Comparison of ENCODE assay signal across 8 cellular contexts in the genomic region with DNA sequence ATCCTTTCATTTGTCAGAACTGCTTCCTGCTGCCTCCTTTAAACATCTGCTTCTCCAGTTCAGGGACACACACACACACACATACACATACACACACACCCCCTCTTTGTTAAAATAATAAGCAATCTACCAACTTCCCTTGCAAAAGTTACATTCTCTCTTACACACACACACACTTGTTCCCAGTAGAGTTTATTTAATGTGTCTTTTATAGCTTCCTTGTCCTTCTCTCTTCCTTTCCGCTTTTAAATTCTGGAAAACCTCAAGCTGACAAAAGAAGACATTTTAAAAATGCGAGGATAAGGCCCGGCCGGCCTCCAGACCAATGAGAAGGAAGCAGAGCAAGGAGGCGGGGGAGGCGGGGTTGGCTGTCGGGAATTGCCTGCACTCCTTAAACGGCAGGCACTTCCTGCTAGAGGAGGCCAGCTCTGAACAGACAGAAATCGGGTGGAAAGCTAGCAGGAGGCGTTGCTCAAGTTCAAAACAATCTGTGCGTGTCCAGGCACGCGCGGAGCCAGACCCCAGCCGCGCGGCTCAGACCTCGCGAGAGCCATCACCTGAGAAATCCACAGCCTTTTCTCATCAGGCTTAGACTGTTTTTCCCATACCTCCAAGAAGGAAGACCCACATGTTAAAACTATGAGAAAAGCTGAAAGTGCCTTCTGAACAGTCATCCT.
DNase-seq lines count a peak whose midpoint lies in the region; ATAC-seq and TF ChIP-seq lines count a peak whose summit lies in the region.

No MANE protein-coding gene starts in this region.

- H3K36me3 ChIP-seq in HUES48 (ENCODE audit: control insufficient read depth, insufficient read depth, low read length) (no peaks in the 10 kb centered on the region), Panc1 (ENCODE audit: control insufficient read depth, insufficient read depth, low read length) (no peaks in the 10 kb centered on the region), esophagus muscularis mucosa (no peaks in the 10 kb centered on the region), muscle layer of colon (ENCODE audit: insufficient read depth, low read length) (no peaks in the 10 kb centered on the region)

- BruUV-seq in Panc1 (replicated peaks; lab: Mats Ljungman, UMichigan) = no TSS peak

- H3K9ac ChIP-seq in HUES48 (ENCODE audit: low read depth, low read length) = peak overlapping the region; percentile 64
- H3K9ac ChIP-seq in muscle layer of colon (ENCODE audit: low read length) = peak overlapping the region; percentile 25

- no peak for TF ChIP-seq EP300 in esophagus muscularis mucosa (IDR thresholded peaks at IDR 0.05)

- intact Hi-C loops in Panc1 (cut with micrococcal nuclease; ENCODE audit: unreplicated experiment) = loop anchor here (5.0 kb wide), 1 partner anchor 99 kb away; the partner anchor contains the start of gene MAML2
- intact Hi-C loops in esophagus muscularis mucosa (cut with DNase I) = loop anchor here (10.0 kb wide), 1 partner anchor 188 kb away; no protein-coding TSS in a partner anchor

- CTCF ChIA-PET in Panc1 (lab: Charles Lee) = interaction anchor here (0.6 to 1.7 kb wide), 7 partner anchors 57 to 203 kb away, joined by 3 to 10 read pairs (median 4); partner anchors contain the start of gene MAML2

- in situ Hi-C loops in Panc1 (cut with HindIII; ENCODE audit: low pct_unique_long_range_greater_than_20kb, low sequenced_read_pairs) = no loop called here

- POLR2A ChIA-PET in Panc1 (lab: Charles Lee) = interaction anchor here (0.6 to 1.6 kb wide), 8 partner anchors 33 to 255 kb away, joined by 3 to 11 read pairs (median 6); partner anchors contain the start of gene CCDC82

- H3K4me1 ChIP-seq in HUES48 (ENCODE audit: control insufficient read depth, insufficient read depth, low read length) = peaks cover 27% of the 10 kb centered on the region
- H3K4me1 ChIP-seq in Panc1 (ENCODE audit: control insufficient read depth, insufficient read depth, low read length) = peaks cover 29% of the 10 kb centered on the region
- H3K4me1 ChIP-seq in esophagus muscularis mucosa = peaks cover 7 to 58% (median 52%) of the 10 kb centered on the region in 4 donors
- peaks cover 20% of the 10 kb centered on the region for H3K4me1 ChIP-seq in muscle layer of colon (ENCODE audit: insufficient read depth, low read length)

- no peak for TF ChIP-seq CTCF in Panc1 (IDR thresholded peaks at IDR 0.05)
- no peak for TF ChIP-seq CTCF in esophagus muscularis mucosa (IDR thresholded peaks at IDR 0.05)

- H3K27ac ChIP-seq in HUES48 (ENCODE audit: low read depth, low read length) (peak overlapping the region; percentile 68), Panc1 (ENCODE audit: low read length) (peak overlapping the region; percentile 86), esophagus muscularis mucosa (replicated peaks in 1 of 4) (peak overlapping the region; percentile 84 to 89 (median 88)), muscle layer of colon (ENCODE audit: low read depth, low read length) (peak overlapping the region; percentile 86)

- ATAC-seq in GM21423 (IDR thresholded peaks at IDR 0.05; ENCODE audit: unreplicated experiment) = peak; percentile 93
- ATAC-seq in Panc1 = peak; percentile 97

- under 1% methylated on average over 19 of the region's 19 CpGs for WGBS in esophagus muscularis mucosa

- H3K9me3 ChIP-seq in HUES48 (ENCODE audit: control insufficient read depth, insufficient read depth, low read length) (no peaks in the 10 kb centered on the region), Panc1 (ENCODE audit: control insufficient read depth, insufficient read depth, low read depth, low read length) (no peaks in the 10 kb centered on the region), esophagus muscularis mucosa (no peaks in the 10 kb centered on the region), muscle layer of colon (ENCODE audit: low read length) (no peaks in the 10 kb centered on the region)

- no peak for TF ChIP-seq POLR2A in esophagus muscularis mucosa (IDR thresholded peaks at IDR 0.05; ENCODE audit: low read depth)

- DNase-seq in D341Med (ENCODE audit: low spot score) (peak; percentile 90), Panc1 (ENCODE audit: low read depth, low spot score) (peak; percentile 90), esophagus muscularis mucosa (ENCODE audit: extremely low spot score) (peak; percentile 99)
- DNase-seq in activated T-cell treated with anti-CD3 and anti-CD28 coated beads, Interleukin-2, amount 50 U/mL, for 48 hours = peak; percentile 84 to 88
- DNase-seq in stimulated activated CD8-positive, alpha-beta memory T cell treated with anti-CD3 and anti-CD28 coated beads, Interleukin-7, amount 100 ng/mL, for 1 hour (ENCODE audit: low read depth in 2 of 2) = peak; percentile 41

- H3K27me3 ChIP-seq in HUES48 (ENCODE audit: control insufficient read depth, insufficient read depth, low read length) (no peaks in the 10 kb centered on the region), Panc1 (ENCODE audit: control insufficient read depth, insufficient read depth, low read length) (no peaks in the 10 kb centered on the region), esophagus muscularis mucosa (no peaks in the 10 kb centered on the region), muscle layer of colon (ENCODE audit: control insufficient read depth in 1 of 2, insufficient read depth in 2 of 2, low read length in 2 of 2) (no peaks in the 10 kb centered on the region)

- peak overlapping the region; percentile 55 for H3K4me3 ChIP-seq in HUES48 (ENCODE audit: low read depth, low read length)
- peak overlapping the region; percentile 55 to 62 for H3K4me3 ChIP-seq in Panc1 (ENCODE audit: low read depth in 2 of 2, low read length in 2 of 2)
- H3K4me3 ChIP-seq in esophagus muscularis mucosa = peak overlapping the region; percentile 46 to 56 (median 52)
- H3K4me3 ChIP-seq in muscle layer of colon (ENCODE audit: low read depth in 1 of 2, low read length in 2 of 2) = peak overlapping the region in 1 of 2 donors; percentile 51

Comparison
In these comparisons a context has a peak if more than half of its experiments do, and no peak if none do; other contexts are left out.
1. DNase-seq: peak in every context shown above with its lines; median percentile 99 in esophagus muscularis mucosa; 90 in D341Med; 90 in Panc1; 86 in activated T-cell treated with anti-CD3 and anti-CD28 coated beads, Interleukin-2, amount 50 U/mL, for 48 hours; 41 in stimulated activated CD8-positive, alpha-beta memory T cell treated with anti-CD3 and anti-CD28 coated beads, Interleukin-7, amount 100 ng/mL, for 1 hour.